In genomic region chr10:101011517-101012423, GRCh38 we compare ENCODE assay signal across 4 cellular contexts. TPM values are rescaled to one million over a fixed set of nuclear protein-coding genes. Genes with fewer than 3 reads are reported as not detected.
DNase-seq lines count a peak whose midpoint lies in the region; ATAC-seq and TF ChIP-seq lines count a peak whose summit lies in the region.

No MANE protein-coding gene starts in this region.

- peak; percentile 61 for DNase-seq in ELF-1 (ENCODE audit: low read depth, low spot score)
- no peak for DNase-seq in dorsolateral prefrontal cortex

- no peaks in the 10 kb centered on the region for H3K27me3 ChIP-seq in dorsolateral prefrontal cortex

- peak in 39 of 56 donors; percentile 2 to 53 (median 31) for TF ChIP-seq CTCF in dorsolateral prefrontal cortex (IDR thresholded peaks at IDR 0.05 in 54 of 56, conservative IDR thresholded peaks at IDR 0.05 in 2 of 56; ENCODE audit: low read depth in 1 of 56, partially characterized antibody in 56 of 56)

- ATAC-seq in GM19395 (IDR thresholded peaks at IDR 0.05; ENCODE audit: unreplicated experiment) (no peak), GM21528 (IDR thresholded peaks at IDR 0.05; ENCODE audit: low FRiP score, unreplicated experiment) (no peak)

- H3K4me3 ChIP-seq in dorsolateral prefrontal cortex, result no peak overlapping the region

- intact Hi-C loops in dorsolateral prefrontal cortex (cut with DNase I), result loop anchor here (1.0 to 10.0 kb wide), 3 partner anchors 12 to 447 kb away; partner anchors contain the start of genes LZTS2 (in 2 of the 2) and KAZALD1 (in 1 of the 2)

- H3K27ac ChIP-seq in dorsolateral prefrontal cortex, result peak overlapping the region in 58 of 59 donors; percentile 55 to 100 (median 93)

RNA-seq across cellular contexts. Expression of gene LZTS2, which starts 12.2 kb away (rescaled TPM):
- total RNA-seq in dorsolateral prefrontal cortex, result 100 to 1,000 TPM in 1 of 120 experiments, 10 to 100 TPM in 119; 37.0 to 129 (median 54.7) TPM

RNA-seq across cellular contexts. Expression of gene PDZD7, which starts 19.2 kb away (rescaled TPM):
- total RNA-seq in dorsolateral prefrontal cortex, result 10 to 100 TPM; 11.3 to 42.8 (median 23.8) TPM

RNA-seq across cellular contexts. Expression of gene SFXN3, which starts 19.3 kb away (rescaled TPM):
- 100 to 1,000 TPM in 7 of 120 experiments, 10 to 100 TPM in 113; 53.8 to 127 (median 83.8) TPM for total RNA-seq in dorsolateral prefrontal cortex

RNA-seq across cellular contexts. Expression of gene TWNK, which starts 24.4 kb away (rescaled TPM):
- 10 to 100 TPM in 1 of 120 experiments, 1 to 10 TPM in 119; 3.4 to 10.0 (median 5.4) TPM for total RNA-seq in dorsolateral prefrontal cortex

RNA-seq across cellular contexts. Expression of gene MRPL43, which starts 24.5 kb away (rescaled TPM):
- 10 to 100 TPM; 42.1 to 81.4 (median 59.6) TPM for total RNA-seq in dorsolateral prefrontal cortex
